Comparison of ENCODE assay signal across 37 cellular contexts in the genomic region with DNA sequence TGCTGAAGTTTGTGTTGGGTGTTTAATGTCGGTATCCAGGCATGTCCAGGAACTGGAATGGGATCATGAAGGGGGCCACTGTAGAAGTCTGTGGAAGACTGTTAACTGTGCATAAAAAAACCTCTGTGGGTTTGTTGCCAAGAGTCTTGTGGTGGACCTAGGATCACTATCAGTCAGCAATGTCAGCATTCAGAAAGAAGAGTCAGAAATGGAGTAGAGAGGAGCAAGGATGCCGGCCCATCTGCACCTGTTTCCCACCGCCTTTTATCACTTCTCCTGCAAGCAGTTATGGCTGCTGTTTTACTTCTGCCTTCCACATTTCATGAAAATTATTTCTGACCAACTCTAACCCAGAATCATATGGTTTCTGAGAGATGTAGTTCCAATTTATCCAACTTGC. TPM values are rescaled to one million over a fixed set of nuclear protein-coding genes. Genes with fewer than 3 reads are reported as not detected.
"Had no signal": no experiment of that assay in that cellular context is flagged by ENCODE, and none has a peak within 500 bp of the region (broad histone marks: within the 10 kb centered on the region; RNA-seq: fewer than 3 reads in every experiment).

No MANE protein-coding gene starts in this region.

- H3K4me3 Mint-ChIP-seq: activated CD4-positive, alpha-beta memory T cell treated with anti-CD3 and anti-CD28 coated beads, Interleukin-2, amount 10 ng/mL, durations not matched to agents 7 days and 5 days; activated CD4-positive, alpha-beta T cell treated with anti-CD3 and anti-CD28 coated beads for 36 hours; activated CD4-positive, alpha-beta T cell treated with anti-CD3 and anti-CD28 coated beads, Interleukin-2, amount 10 ng/mL, durations not matched to agents 7 days and 5 days; activated CD8-positive, alpha-beta memory T cell treated with anti-CD3 and anti-CD28 coated beads, Interleukin-2, amount 10 ng/mL, durations not matched to agents 7 days and 5 days; activated CD8-positive, alpha-beta T cell treated with anti-CD3 and anti-CD28 coated beads, Interleukin-2, amount 10 ng/mL, durations not matched to agents 7 days and 5 days; activated naive CD4-positive, alpha-beta T cell treated with anti-CD3 and anti-CD28 coated beads, Interleukin-2, amount 10 ng/mL, durations not matched to agents 7 days and 5 days; activated naive CD4-positive, alpha-beta T cell treated with anti-CD3 and anti-CD28 coated beads, Interleukin-2, amount 50 U/mL, for 24 hours; activated naive CD8-positive, alpha-beta T cell; activated naive CD8-positive, alpha-beta T cell treated with anti-CD3 and anti-CD28 coated beads, Interleukin-2, amount 10 ng/mL, durations not matched to agents 7 days and 5 days; activated naive CD8-positive, alpha-beta T cell treated with anti-CD3 and anti-CD28 coated beads, Interleukin-2, amount 50 U/mL, for 24 hours; activated T-cell treated with anti-CD3 and anti-CD28 coated beads, Interleukin-2, amount 50 U/mL, for 24 hours; brain; central memory CD8-positive, alpha-beta T cell; T-helper 1 cell treated with Interleukin-12 subunit alpha and Interleukin-12 subunit beta and Interleukin-4 antibody, amounts not matched to agents 30 μg/mL and 1 μg/mL, for 36 hours; T-helper 2 cell treated with Interferon-gamma antibody and Interleukin-4, amounts not matched to agents 5 μg/mL and 100 μg/mL, for 36 hours had no signal

- H3K27me3 Mint-ChIP-seq: activated CD4-positive, alpha-beta memory T cell treated with anti-CD3 and anti-CD28 coated beads, Interleukin-2, amount 10 ng/mL, durations not matched to agents 7 days and 5 days; activated naive CD4-positive, alpha-beta T cell treated with anti-CD3 and anti-CD28 coated beads, Interleukin-2, amount 10 ng/mL, durations not matched to agents 7 days and 5 days; activated naive CD4-positive, alpha-beta T cell treated with anti-CD3 and anti-CD28 coated beads, Interleukin-2, amount 50 U/mL, for 24 hours had no signal

- H3K36me3 Mint-ChIP-seq: activated CD8-positive, alpha-beta memory T cell treated with anti-CD3 and anti-CD28 coated beads, Interleukin-2, amount 10 ng/mL, durations not matched to agents 7 days and 5 days; activated naive CD4-positive, alpha-beta T cell treated with anti-CD3 and anti-CD28 coated beads, Interleukin-2, amount 10 ng/mL, durations not matched to agents 7 days and 5 days; activated naive CD4-positive, alpha-beta T cell treated with anti-CD3 and anti-CD28 coated beads, Interleukin-2, amount 50 U/mL, for 24 hours; activated naive CD8-positive, alpha-beta T cell; activated naive CD8-positive, alpha-beta T cell treated with anti-CD3 and anti-CD28 coated beads, Interleukin-2, amount 10 ng/mL, durations not matched to agents 7 days and 5 days; brain had no signal

- H3K4me1 ChIP-seq: ascending aorta had no signal

- ATAC-seq: activated CD4-positive, alpha-beta T cell treated with anti-CD3 and anti-CD28 coated beads for 36 hours; activated CD4-positive, CD25-positive, alpha-beta regulatory T cell treated with anti-CD3 and anti-CD28 coated beads, Interleukin-2, amount 50 U/mL, for 24 hours; activated CD8-positive, alpha-beta memory T cell treated with anti-CD3 and anti-CD28 coated beads, Interleukin-2, amount 10 ng/mL, durations not matched to agents 7 days and 5 days; activated CD8-positive, alpha-beta T cell treated with anti-CD3 and anti-CD28 coated beads, Interleukin-2, amount 10 ng/mL, durations not matched to agents 7 days and 5 days; activated naive CD8-positive, alpha-beta T cell treated with anti-CD3 and anti-CD28 coated beads, Interleukin-2, amount 50 U/mL, for 24 hours had no signal

- H3K9me3 ChIP-seq: ascending aorta had no signal

- H3K4me3 ChIP-seq: ascending aorta, cardiac muscle cell had no signal

- H3K27me3 ChIP-seq: ascending aorta, cardiac muscle cell had no signal

- H3K27ac Mint-ChIP-seq: activated CD4-positive, alpha-beta memory T cell treated with anti-CD3 and anti-CD28 coated beads, Interleukin-2, amount 10 ng/mL, durations not matched to agents 7 days and 5 days; activated CD4-positive, alpha-beta T cell treated with anti-CD3 and anti-CD28 coated beads for 36 hours; activated CD4-positive, alpha-beta T cell treated with anti-CD3 and anti-CD28 coated beads, Interleukin-2, amount 10 ng/mL, durations not matched to agents 7 days and 5 days; activated CD8-positive, alpha-beta memory T cell treated with anti-CD3 and anti-CD28 coated beads, Interleukin-2, amount 10 ng/mL, durations not matched to agents 7 days and 5 days; activated CD8-positive, alpha-beta T cell treated with anti-CD3 and anti-CD28 coated beads, Interleukin-2, amount 10 ng/mL, durations not matched to agents 7 days and 5 days; activated naive CD4-positive, alpha-beta T cell treated with anti-CD3 and anti-CD28 coated beads, Interleukin-2, amount 10 ng/mL, durations not matched to agents 7 days and 5 days; activated naive CD4-positive, alpha-beta T cell treated with anti-CD3 and anti-CD28 coated beads, Interleukin-2, amount 50 U/mL, for 24 hours; activated naive CD8-positive, alpha-beta T cell; activated naive CD8-positive, alpha-beta T cell treated with anti-CD3 and anti-CD28 coated beads, Interleukin-2, amount 10 ng/mL, durations not matched to agents 7 days and 5 days; activated naive CD8-positive, alpha-beta T cell treated with anti-CD3 and anti-CD28 coated beads, Interleukin-2, amount 50 U/mL, for 24 hours; activated T-cell treated with anti-CD3 and anti-CD28 coated beads, Interleukin-2, amount 50 U/mL, for 24 hours; activated T-helper 2 cell treated with anti-CD3 and anti-CD28 coated beads, Interferon-gamma antibody, Interleukin-2, Interleukin-4, amounts not matched to agents 10 μg/mL and 5 μg/mL and 100 μg/mL, durations not matched to agents 14 hours and 24 hours and 36 hours; brain; T-helper 1 cell treated with Interleukin-12 subunit alpha and Interleukin-12 subunit beta and Interleukin-4 antibody, amounts not matched to agents 30 μg/mL and 1 μg/mL, for 36 hours; T-helper 2 cell treated with Interferon-gamma antibody and Interleukin-4, amounts not matched to agents 5 μg/mL and 100 μg/mL, for 36 hours had no signal

- DNase-seq: activated CD4-positive, alpha-beta memory T cell treated with anti-CD3 and anti-CD28 coated beads, Interleukin-2, amount 10 ng/mL, durations not matched to agents 7 days and 5 days; activated CD4-positive, alpha-beta T cell treated with anti-CD3 and anti-CD28 coated beads for 1 hour; activated CD4-positive, alpha-beta T cell treated with anti-CD3 and anti-CD28 coated beads for 36 hours; activated CD4-positive, alpha-beta T cell treated with anti-CD3 and anti-CD28 coated beads, Interleukin-2, amount 10 ng/mL, durations not matched to agents 7 days and 5 days; activated CD4-positive, alpha-beta T cell treated with anti-CD3 and anti-CD28 coated beads, Interleukin-2, amount 50 U/mL, for 48 hours; activated CD4-positive, CD25-positive, alpha-beta regulatory T cell; activated CD8-positive, alpha-beta memory T cell treated with anti-CD3 and anti-CD28 coated beads for 24 hours; activated CD8-positive, alpha-beta memory T cell treated with anti-CD3 and anti-CD28 coated beads, Interleukin-2, amount 10 ng/mL, durations not matched to agents 7 days and 5 days; activated CD8-positive, alpha-beta memory T cell treated with anti-CD3 and anti-CD28 coated beads, Interleukin-2, amount 50 U/mL, for 48 hours; activated CD8-positive, alpha-beta T cell treated with anti-CD3 and anti-CD28 coated beads, Interleukin-2, amount 10 ng/mL, durations not matched to agents 7 days and 5 days; activated effector memory CD4-positive, alpha-beta T cell treated with Interleukin-2 at 50 U/mL for 16 hours; activated gamma-delta T cell; activated naive CD4-positive, alpha-beta T cell treated with anti-CD3 and anti-CD28 coated beads, Interleukin-2, amount 10 ng/mL, durations not matched to agents 7 days and 5 days; activated naive CD4-positive, alpha-beta T cell treated with Interleukin-2 at 50 U/mL for 16 hours; activated naive CD8-positive, alpha-beta T cell treated with anti-CD3 and anti-CD28 coated beads, Interleukin-2, amount 10 ng/mL, durations not matched to agents 7 days and 5 days; activated naive CD8-positive, alpha-beta T cell treated with anti-CD3 and anti-CD28 coated beads, Interleukin-2, amount 50 U/mL, for 24 hours; activated T-cell treated with anti-CD3 and anti-CD28 coated beads, Interleukin-2, amount 50 U/mL, for 24 hours; activated T-cell treated with anti-CD3 and anti-CD28 coated beads, Interleukin-2, amount 50 U/mL, for 48 hours; amygdala; anterior cingulate cortex; caudate nucleus; cerebellar nuclear complex; T-helper 1 cell; T-helper 2 cell; T-helper 9 cell had no signal

- H3K4me1 Mint-ChIP-seq: activated CD4-positive, alpha-beta memory T cell treated with anti-CD3 and anti-CD28 coated beads, Interleukin-2, amount 10 ng/mL, durations not matched to agents 7 days and 5 days; activated CD4-positive, alpha-beta T cell treated with anti-CD3 and anti-CD28 coated beads for 36 hours; activated CD4-positive, alpha-beta T cell treated with anti-CD3 and anti-CD28 coated beads, Interleukin-2, amount 10 ng/mL, durations not matched to agents 7 days and 5 days; activated CD8-positive, alpha-beta memory T cell treated with anti-CD3 and anti-CD28 coated beads, Interleukin-2, amount 10 ng/mL, durations not matched to agents 7 days and 5 days; activated naive CD4-positive, alpha-beta T cell treated with anti-CD3 and anti-CD28 coated beads, Interleukin-2, amount 10 ng/mL, durations not matched to agents 7 days and 5 days; activated naive CD4-positive, alpha-beta T cell treated with anti-CD3 and anti-CD28 coated beads, Interleukin-2, amount 50 U/mL, for 24 hours; activated naive CD8-positive, alpha-beta T cell treated with anti-CD3 and anti-CD28 coated beads, Interleukin-2, amount 10 ng/mL, durations not matched to agents 7 days and 5 days; activated naive CD8-positive, alpha-beta T cell treated with anti-CD3 and anti-CD28 coated beads, Interleukin-2, amount 50 U/mL, for 24 hours; brain; central memory CD8-positive, alpha-beta T cell had no signal

- H3K36me3 ChIP-seq: ascending aorta, cardiac muscle cell had no signal

- H3K9me3 Mint-ChIP-seq: activated CD4-positive, alpha-beta memory T cell treated with anti-CD3 and anti-CD28 coated beads, Interleukin-2, amount 10 ng/mL, durations not matched to agents 7 days and 5 days; activated CD4-positive, alpha-beta T cell treated with anti-CD3 and anti-CD28 coated beads, Interleukin-2, amount 10 ng/mL, durations not matched to agents 7 days and 5 days; activated naive CD4-positive, alpha-beta T cell treated with anti-CD3 and anti-CD28 coated beads, Interleukin-2, amount 10 ng/mL, durations not matched to agents 7 days and 5 days; activated naive CD4-positive, alpha-beta T cell treated with anti-CD3 and anti-CD28 coated beads, Interleukin-2, amount 50 U/mL, for 24 hours; activated naive CD8-positive, alpha-beta T cell treated with anti-CD3 and anti-CD28 coated beads, Interleukin-2, amount 10 ng/mL, durations not matched to agents 7 days and 5 days; activated naive CD8-positive, alpha-beta T cell treated with anti-CD3 and anti-CD28 coated beads, Interleukin-2, amount 50 U/mL, for 24 hours; activated T-cell treated with anti-CD3 and anti-CD28 coated beads, Interleukin-2, amount 50 U/mL, for 24 hours; activated T-helper 2 cell treated with anti-CD3 and anti-CD28 coated beads, Interferon-gamma antibody, Interleukin-2, Interleukin-4, amounts not matched to agents 10 μg/mL and 5 μg/mL and 100 μg/mL, durations not matched to agents 14 hours and 24 hours and 36 hours; brain; central memory CD8-positive, alpha-beta T cell; T-helper 1 cell treated with Interleukin-12 subunit alpha and Interleukin-12 subunit beta and Interleukin-4 antibody, amounts not matched to agents 30 μg/mL and 1 μg/mL, for 36 hours; T-helper 2 cell treated with Interferon-gamma antibody and Interleukin-4, amounts not matched to agents 5 μg/mL and 100 μg/mL, for 36 hours had no signal

- H3K27ac ChIP-seq: ascending aorta, cardiac muscle cell, VCaP had no signal

RNA-seq across cellular contexts. Expression of a gene that starts 36.7 kb away (rescaled TPM):
- total RNA-seq: activated CD4-positive, alpha-beta memory T cell treated with anti-CD3 and anti-CD28 coated beads, Interleukin-2, amount 10 ng/mL, durations not matched to agents 7 days and 5 days; activated CD4-positive, alpha-beta T cell treated with anti-CD3 and anti-CD28 coated beads for 36 hours; activated CD4-positive, alpha-beta T cell treated with anti-CD3 and anti-CD28 coated beads, Interleukin-2, amount 10 ng/mL, durations not matched to agents 7 days and 5 days; activated CD8-positive, alpha-beta memory T cell treated with anti-CD3 and anti-CD28 coated beads, Interleukin-2, amount 10 ng/mL, durations not matched to agents 7 days and 5 days; activated CD8-positive, alpha-beta T cell treated with anti-CD3 and anti-CD28 coated beads, Interleukin-2, amount 10 ng/mL, durations not matched to agents 7 days and 5 days; activated naive CD8-positive, alpha-beta T cell treated with anti-CD3 and anti-CD28 coated beads, Interleukin-2, amount 10 ng/mL, durations not matched to agents 7 days and 5 days; activated T-helper 2 cell treated with anti-CD3 and anti-CD28 coated beads, Interferon-gamma antibody, Interleukin-2, Interleukin-4, amounts not matched to agents 10 μg/mL and 5 μg/mL and 100 μg/mL, durations not matched to agents 14 hours and 24 hours and 36 hours; ascending aorta; cardiac muscle cell; chondrocyte had no signal
